ENCODE assay signal across 8 cellular contexts in genomic region chr4:52713456-52713937, GRCh38. TPM values are rescaled to one million over a fixed set of nuclear protein-coding genes. Genes with fewer than 3 reads are reported as not detected.
A peak's percentile ranks its signal among the peaks of the same experiment; 100 is the strongest.
DNase-seq lines count a peak whose midpoint lies in the region; ATAC-seq and TF ChIP-seq lines count a peak whose summit lies in the region.

No MANE protein-coding gene starts in this region.

- H3K4me3 Mint-ChIP-seq in activated B cell treated with CpG ODN at 0.5 μM for 24 hours = peak overlapping the region; percentile 92
- H3K4me3 Mint-ChIP-seq in stimulated activated naive CD8-positive, alpha-beta T cell treated with anti-CD3 and anti-CD28 coated beads, Interleukin-15, amount 100 ng/mL, for 72 hours = peak overlapping the region; percentile 93 to 95

- H3K27me3 ChIP-seq in left ventricle myocardium inferior (ENCODE audit: low read depth) = no peaks in the 10 kb centered on the region

- POLR2A ChIA-PET in activated B cell treated with CpG ODN at 0.5 μM for 24 hours (lab: Charles Lee) = interaction anchor here (0.6 to 3.7 kb wide), 7 partner anchors 9 to 676 kb away, joined by 3 to 130 read pairs (median 5); partner anchors contain the start of genes SGCB and USP46

- H3K27ac ChIP-seq in left ventricle myocardium inferior (replicated peaks) = peak overlapping the region; percentile 98

- peaks cover 40% of the 10 kb centered on the region for H3K4me1 ChIP-seq in left ventricle myocardium inferior

- no peak for ATAC-seq in activated B cell treated with CpG ODN at 0.5 μM for 24 hours (ENCODE audit: low read depth)
- no peak for ATAC-seq in stimulated activated naive CD8-positive, alpha-beta T cell treated with anti-CD3 and anti-CD28 coated beads, Interleukin-15, amount 100 ng/mL, for 72 hours

- H3K4me1 Mint-ChIP-seq in activated B cell treated with CpG ODN at 0.5 μM for 24 hours = peaks cover 64% of the 10 kb centered on the region
- H3K4me1 Mint-ChIP-seq in stimulated activated naive CD8-positive, alpha-beta T cell treated with anti-CD3 and anti-CD28 coated beads, Interleukin-15, amount 100 ng/mL, for 72 hours = peaks cover 41% of the 10 kb centered on the region

- H3K27me3 Mint-ChIP-seq in activated B cell treated with CpG ODN at 0.5 μM for 24 hours = no peaks in the 10 kb centered on the region
- H3K27me3 Mint-ChIP-seq in stimulated activated naive CD8-positive, alpha-beta T cell treated with anti-CD3 and anti-CD28 coated beads, Interleukin-15, amount 100 ng/mL, for 72 hours = no peaks in the 10 kb centered on the region

- peak overlapping the region; percentile 95 for H3K27ac Mint-ChIP-seq in activated B cell treated with CpG ODN at 0.5 μM for 24 hours
- peak overlapping the region; percentile 39 to 44 for H3K27ac Mint-ChIP-seq in stimulated activated naive CD8-positive, alpha-beta T cell treated with anti-CD3 and anti-CD28 coated beads, Interleukin-15, amount 100 ng/mL, for 72 hours

- DNase-seq in DMS 273 (lab: John Stamatoyannopoulos, UW; ENCODE audit: unreplicated experiment) (peak; percentile 21), DMS 273 treated with DMSO at 0.1 percent for 48 hours (lab: John Stamatoyannopoulos, UW) (no peak), activated B cell treated with CpG ODN at 0.5 μM for 24 hours (no peak), left ventricle myocardium inferior (peak; percentile 17), SHP77 treated with DMSO at 0.1 percent for 48 hours (lab: John Stamatoyannopoulos, UW) (no peak), head of caudate nucleus (no peak), NCI-H2107 (lab: John Stamatoyannopoulos, UW) (no peak)
- DNase-seq in stimulated activated naive CD8-positive, alpha-beta T cell treated with anti-CD3 and anti-CD28 coated beads, Interleukin-15, amount 100 ng/mL, for 72 hours = no peak

- peak overlapping the region; percentile 98 for H3K4me3 ChIP-seq in left ventricle myocardium inferior

- CTCF ChIA-PET in activated B cell treated with CpG ODN at 0.5 μM for 24 hours (lab: Charles Lee) = interaction anchor here (2.3 kb wide), 1 partner anchor 9 kb away, joined by 7 read pairs; no protein-coding TSS in a partner anchor

- H3K36me3 ChIP-seq in left ventricle myocardium inferior = peaks cover 28% of the 10 kb centered on the region

- intact Hi-C loops in activated B cell treated with CpG ODN at 0.5 μM for 24 hours (cut with micrococcal nuclease) = loop anchor here (2.0 kb wide), 3 partner anchors 663 to 1351 kb away; partner anchors contain the start of genes CHIC2, DCUN1D4 and SPATA18
- intact Hi-C loops in left ventricle myocardium inferior (cut with micrococcal nuclease) = no loop called here
- intact Hi-C loops in head of caudate nucleus (cut with DNase I) = loop anchor here (5.0 to 10.0 kb wide), 3 partner anchors 56 to 1351 kb away; partner anchors contain the start of genes CHIC2, RASL11B and USP46

- H3K9me3 ChIP-seq in left ventricle myocardium inferior (replicated peaks) = no peaks in the 10 kb centered on the region

- H3K36me3 Mint-ChIP-seq in activated B cell treated with CpG ODN at 0.5 μM for 24 hours (ENCODE audit: low read depth) = peaks cover 52% of the 10 kb centered on the region

- H3K9me3 Mint-ChIP-seq in activated B cell treated with CpG ODN at 0.5 μM for 24 hours = no peaks in the 10 kb centered on the region
- no peaks in the 10 kb centered on the region for H3K9me3 Mint-ChIP-seq in stimulated activated naive CD8-positive, alpha-beta T cell treated with anti-CD3 and anti-CD28 coated beads, Interleukin-15, amount 100 ng/mL, for 72 hours

- TF ChIP-seq CTCF in activated B cell treated with CpG ODN at 0.5 μM for 24 hours (IDR thresholded peaks at IDR 0.05) (no peak), left ventricle myocardium inferior (IDR thresholded peaks at IDR 0.05; ENCODE audit: borderline replicate concordance) (no peak)

RNA-seq across cellular contexts. Expression of gene ERVMER34-1, which starts 37.7 kb away (rescaled TPM):
- total RNA-seq in activated B cell treated with CpG ODN at 0.5 μM for 24 hours (not detected in 2 replicates), left ventricle myocardium inferior (3.9 TPM)

RNA-seq across cellular contexts. Expression of gene USP46, which starts 54.4 kb away (rescaled TPM):
- 12.6 and 13.3 TPM in 2 replicates for total RNA-seq in activated B cell treated with CpG ODN at 0.5 μM for 24 hours
- 76.4 TPM for total RNA-seq in left ventricle myocardium inferior

Comparison
In these comparisons a context has a peak if more than half of its experiments do, and no peak if none do; other contexts are left out.
1. DNase-seq: peak in DMS 273 (single experiment) and left ventricle myocardium inferior (single experiment); none in DMS 273 treated with DMSO at 0.1 percent for 48 hours (single experiment), activated B cell treated with CpG ODN at 0.5 μM for 24 hours (single experiment), stimulated activated naive CD8-positive, alpha-beta T cell treated with anti-CD3 and anti-CD28 coated beads, Interleukin-15, amount 100 ng/mL, for 72 hours (0 of 2), SHP77 treated with DMSO at 0.1 percent for 48 hours (single experiment), head of caudate nucleus (0 of 42) and NCI-H2107 (single experiment).